Comparison of ENCODE assay signal across 8 cellular contexts in the genomic region with DNA sequence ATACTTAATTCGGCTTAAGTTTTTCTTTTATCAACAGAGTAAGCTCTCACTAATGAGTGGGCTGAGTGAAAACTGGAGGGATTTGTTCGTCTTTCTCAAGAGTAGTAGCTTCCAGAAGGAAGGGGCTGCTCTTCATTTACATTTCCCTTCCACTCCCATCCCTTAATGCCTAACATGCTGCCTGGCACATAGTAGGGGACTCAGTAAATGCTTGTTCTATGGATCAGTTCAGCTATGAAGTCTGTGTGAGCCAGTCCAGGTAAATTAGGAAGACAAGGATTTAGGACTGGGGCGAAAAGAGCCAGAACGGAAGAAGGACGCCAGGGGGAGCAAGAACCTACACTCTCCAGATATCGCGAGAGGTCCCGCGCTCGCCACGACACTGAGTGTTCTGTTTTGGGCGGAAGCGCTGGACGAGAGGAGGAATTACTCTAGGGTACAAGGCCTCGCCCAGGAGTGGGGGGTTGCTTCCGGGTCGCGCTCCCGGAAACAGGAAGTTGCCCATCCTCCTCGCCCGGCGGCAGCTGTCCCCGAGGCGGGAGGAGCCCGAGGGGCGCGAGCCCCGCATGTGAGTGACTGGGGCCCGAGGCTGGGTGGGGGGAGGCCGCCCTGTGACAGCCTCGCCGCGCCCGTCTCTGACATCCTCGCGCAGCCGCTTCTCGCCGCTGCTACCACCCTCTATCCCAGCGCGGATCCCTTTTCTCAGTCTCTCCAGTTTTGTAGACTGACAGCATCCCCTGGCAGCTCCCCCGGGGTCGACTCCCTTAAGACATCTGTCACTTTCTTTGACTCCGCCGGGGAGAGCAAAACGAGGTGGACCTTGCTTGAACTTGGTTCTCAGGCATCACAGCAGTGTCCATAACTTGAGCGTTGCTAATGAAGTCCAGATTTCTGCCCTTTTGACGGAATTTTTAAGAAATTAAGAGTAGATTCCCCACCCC.
DNase-seq lines count a peak whose midpoint lies in the region; ATAC-seq lines count a peak whose summit lies in the region.

A gene with protein sequence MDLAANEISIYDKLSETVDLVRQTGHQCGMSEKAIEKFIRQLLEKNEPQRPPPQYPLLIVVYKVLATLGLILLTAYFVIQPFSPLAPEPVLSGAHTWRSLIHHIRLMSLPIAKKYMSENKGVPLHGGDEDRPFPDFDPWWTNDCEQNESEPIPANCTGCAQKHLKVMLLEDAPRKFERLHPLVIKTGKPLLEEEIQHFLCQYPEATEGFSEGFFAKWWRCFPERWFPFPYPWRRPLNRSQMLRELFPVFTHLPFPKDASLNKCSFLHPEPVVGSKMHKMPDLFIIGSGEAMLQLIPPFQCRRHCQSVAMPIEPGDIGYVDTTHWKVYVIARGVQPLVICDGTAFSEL (plus strand): TSS at position 492 of the 941 bp plus-strand sequence. CDS start 13,493 bp downstream, outside the sequence.

- ATAC-seq in GM19025 (IDR thresholded peaks at IDR 0.05; ENCODE audit: low read depth, unreplicated experiment): peak; percentile 97
- ATAC-seq in HG03342 (IDR thresholded peaks at IDR 0.05; ENCODE audit: unreplicated experiment): peak; percentile 97

- peak; percentile 99 to 100 for DNase-seq in AML-193 (lab: John Stamatoyannopoulos, UW)
- DNase-seq in NCI-H345 treated with DMSO at 0.1 percent for 48 hours (lab: John Stamatoyannopoulos, UW; ENCODE audit: unreplicated experiment): peak; percentile 92
- peak; percentile 91 to 96 (median 94) for DNase-seq in activated CD4-positive, CD25-positive, alpha-beta regulatory T cell (lab: John Stamatoyannopoulos, UW)
- DNase-seq in central memory CD4-positive, alpha-beta T cell: peak; percentile 96
- peak; percentile 99 for DNase-seq in inferior parietal cortex (ENCODE audit: extremely low spot score)
- DNase-seq in stimulated activated CD4-positive, alpha-beta T cell treated with anti-CD3 and anti-CD28 coated beads, Interleukin-12 subunit alpha, Interleukin-12 subunit beta, amount 100 ng/mL, for 24 hours (ENCODE audit: low read depth in 2 of 2): peak; percentile 89 to 95

Comparison
In these comparisons a context has a peak if more than half of its experiments do, and no peak if none do; other contexts are left out.
1. Peak in every context shown above with its lines: DNase-seq and ATAC-seq.